11 cellular contexts compared by ENCODE assay signal in genomic region chr13:59734393-59734792, GRCh38.
DNase-seq lines count a peak whose midpoint lies in the region; ATAC-seq, FAIRE-seq and TF ChIP-seq lines count a peak whose summit lies in the region.
"Had no signal": no experiment of that assay in that cellular context is flagged by ENCODE, and none has a peak within 500 bp of the region (broad histone marks: within the 10 kb centered on the region; RNA-seq: fewer than 3 reads in every experiment).

No MANE protein-coding gene starts in this region.

- H3K4me3 ChIP-seq in pancreas: no peak overlapping the region
- H3K4me3 ChIP-seq in foreskin fibroblast (ENCODE audit: low read depth in 1 of 2, low read length in 2 of 2): no peak overlapping the region
- no peak overlapping the region for H3K4me3 ChIP-seq in breast epithelium

- intact Hi-C loops in pancreas (cut with DNase I) (no loop called here), breast epithelium (cut with DNase I; ENCODE audit: low total_unique reads) (no loop called here)

- H3K27ac ChIP-seq in pancreas: no peak overlapping the region
- no peak overlapping the region for H3K27ac ChIP-seq in breast epithelium

- H3K4me1 ChIP-seq in pancreas: no peaks in the 10 kb centered on the region
- no peaks in the 10 kb centered on the region for H3K4me1 ChIP-seq in breast epithelium

- ATAC-seq in HG02571 (IDR thresholded peaks at IDR 0.05; ENCODE audit: unreplicated experiment) (peak; percentile 99), HG03521 (IDR thresholded peaks at IDR 0.05; ENCODE audit: unreplicated experiment) (peak; percentile 100), pancreas (no peak)
- ATAC-seq: CD8-positive, alpha-beta T cell had no signal

- peak; percentile 5 for DNase-seq in stimulated activated CD4-positive, alpha-beta T cell treated with anti-CD3 and anti-CD28 coated beads, Interleukin-1b, Interleukin-23, amount 100 ng/mL, for 48 hours
- DNase-seq in stimulated activated CD4-positive, alpha-beta T cell treated with anti-CD3 and anti-CD28 coated beads, Interleukin-2, amount 100 ng/mL, for 24 hours: no peak
- DNase-seq in pancreas (no peak), EL (no peak), foreskin fibroblast (no peak), breast epithelium (ENCODE audit: low spot score in 2 of 2) (no peak)
- DNase-seq: activated CD4-positive, alpha-beta T cell treated with anti-CD3 and anti-CD28 coated beads, Interleukin-2, amount 10 ng/mL, durations not matched to agents 7 days and 5 days; caudate nucleus; CD8-positive, alpha-beta T cell had no signal

- WGBS in pancreas, 2 donors: 59 to 66% methylated on average over 6 of the region's 6 CpGs

- TF ChIP-seq CTCF in pancreas (IDR thresholded peaks at IDR 0.05) (no peak), foreskin fibroblast (IDR thresholded peaks at IDR 0.05; ENCODE audit: low read depth, low read length) (no peak), breast epithelium (IDR thresholded peaks at IDR 0.05) (no peak)

- H3K36me3 ChIP-seq in pancreas (no peaks in the 10 kb centered on the region), breast epithelium (no peaks in the 10 kb centered on the region)

- TF ChIP-seq POLR2A in breast epithelium (IDR thresholded peaks at IDR 0.05): no peak

- H3K9me3 ChIP-seq in pancreas: no peaks in the 10 kb centered on the region
- H3K9me3 ChIP-seq in breast epithelium: no peaks in the 10 kb centered on the region

- H3K27me3 ChIP-seq in pancreas: no peaks in the 10 kb centered on the region
- no peaks in the 10 kb centered on the region for H3K27me3 ChIP-seq in breast epithelium

- no peak for FAIRE-seq in pancreas (lab: Jason Lieb, UNC)

Comparison
In these comparisons a context has a peak if more than half of its experiments do, and no peak if none do; other contexts are left out.
1. ATAC-seq: peak in HG02571 (single experiment) and HG03521 (single experiment); none in pancreas (0 of 4).